18 cellular contexts compared by ENCODE assay signal in genomic region chr9:116452634-116453033, GRCh38.
DNase-seq lines count a peak whose midpoint lies in the region; ATAC-seq and TF ChIP-seq lines count a peak whose summit lies in the region.
"Had no signal": no experiment of that assay in that cellular context is flagged by ENCODE, and none has a peak within 500 bp of the region (broad histone marks: within the 10 kb centered on the region; RNA-seq: fewer than 3 reads in every experiment).

No MANE protein-coding gene starts in this region.

- H3K27ac Mint-ChIP-seq in progenitor cell of endocrine pancreas = no peak overlapping the region
- H3K27ac Mint-ChIP-seq: CD4-positive, CD25-positive, alpha-beta regulatory T cell; CD8-positive, alpha-beta memory T cell; H9 had no signal

- no peak for TF ChIP-seq CTCF in progenitor cell of endocrine pancreas (IDR thresholded peaks at IDR 0.05; ENCODE audit: unreplicated experiment)

- H3K27me3 Mint-ChIP-seq in progenitor cell of endocrine pancreas = no peaks in the 10 kb centered on the region
- H3K27me3 Mint-ChIP-seq: CD4-positive, CD25-positive, alpha-beta regulatory T cell; CD8-positive, alpha-beta memory T cell had no signal

- DNase-seq in left cardiac atrium (no peak), cardiac septum (ENCODE audit: low spot score) (no peak), LHCN-M2 (ENCODE audit: low read depth) (peak; percentile 10), renal cortical epithelial cell (ENCODE audit: low read depth) (peak; percentile 27), NCI-H2171 (lab: John Stamatoyannopoulos, UW) (no peak), posterior vena cava (ENCODE audit: low spot score) (no peak), progenitor cell of endocrine pancreas (ENCODE audit: low spot score, unreplicated experiment) (no peak)
- DNase-seq: 8988T; BE2C; C1 segment of cervical spinal cord; CD4-positive, CD25-positive, alpha-beta regulatory T cell; CD8-positive, alpha-beta memory T cell; COR-L47; DMS 273 treated with DMSO at 0.1 percent for 48 hours; DMS53; DND-41; EL; H9 had no signal

- H3K36me3 Mint-ChIP-seq in progenitor cell of endocrine pancreas (ENCODE audit: insufficient read depth) = peaks cover 7% of the 10 kb centered on the region

- peak; percentile 23 to 50 for ATAC-seq in left cardiac atrium

- no peak overlapping the region for H3K4me3 Mint-ChIP-seq in progenitor cell of endocrine pancreas (ENCODE audit: low read depth)
- H3K4me3 Mint-ChIP-seq: CD4-positive, CD25-positive, alpha-beta regulatory T cell; CD8-positive, alpha-beta memory T cell; H9 had no signal

- peaks cover 18% of the 10 kb centered on the region for H3K9me3 Mint-ChIP-seq in progenitor cell of endocrine pancreas (ENCODE audit: low read depth)

- peaks cover 2% of the 10 kb centered on the region for H3K4me1 Mint-ChIP-seq in progenitor cell of endocrine pancreas (ENCODE audit: low read depth)
- H3K4me1 Mint-ChIP-seq: CD4-positive, CD25-positive, alpha-beta regulatory T cell; CD8-positive, alpha-beta memory T cell had no signal

- intact Hi-C loops in left cardiac atrium (cut with DNase I) (no loop called here), cardiac septum (cut with DNase I) (no loop called here), posterior vena cava (cut with DNase I) (no loop called here)

Comparison
In these comparisons a context has a peak if more than half of its experiments do, and no peak if none do; other contexts are left out.
1. DNase-seq: peak in LHCN-M2 (single experiment) and renal cortical epithelial cell (single experiment); none in left cardiac atrium (single experiment), cardiac septum (single experiment), NCI-H2171 (single experiment), posterior vena cava (single experiment) and progenitor cell of endocrine pancreas (single experiment).